In genomic region chr2:38528008-38528442, GRCh38 we compare ENCODE assay signal across 9 cellular contexts.
DNase-seq lines count a peak whose midpoint lies in the region; ATAC-seq and TF ChIP-seq lines count a peak whose summit lies in the region.
"Had no signal": no experiment of that assay in that cellular context is flagged by ENCODE, and none has a peak within 500 bp of the region (broad histone marks: within the 10 kb centered on the region; RNA-seq: fewer than 3 reads in every experiment).

No MANE protein-coding gene starts in this region.

- peaks cover 2% of the 10 kb centered on the region for H3K4me1 ChIP-seq in parathyroid adenoma

- H3K9me3 Mint-ChIP-seq in activated naive CD4-positive, alpha-beta T cell treated with anti-CD3 and anti-CD28 coated beads for 36 hours: no peaks in the 10 kb centered on the region
- peaks cover 3% of the 10 kb centered on the region for H3K9me3 Mint-ChIP-seq in glutamatergic neuron (ENCODE audit: unreplicated experiment)

- intact Hi-C loops in activated naive CD4-positive, alpha-beta T cell treated with anti-CD3 and anti-CD28 coated beads for 36 hours (cut with micrococcal nuclease): no loop called here

- H3K9ac ChIP-seq in parathyroid adenoma: no peak overlapping the region

- no peaks in the 10 kb centered on the region for H3K36me3 Mint-ChIP-seq in activated naive CD4-positive, alpha-beta T cell treated with anti-CD3 and anti-CD28 coated beads for 36 hours (ENCODE audit: low read depth)
- no peaks in the 10 kb centered on the region for H3K36me3 Mint-ChIP-seq in glutamatergic neuron (ENCODE audit: unreplicated experiment)

- H3K36me3 ChIP-seq in parathyroid adenoma (ENCODE audit: control insufficient read depth, insufficient read depth, low read length): no peaks in the 10 kb centered on the region

- no peak for TF ChIP-seq CTCF in glutamatergic neuron (IDR thresholded peaks at IDR 0.05; ENCODE audit: partially characterized antibody, unreplicated experiment)
- no peak for TF ChIP-seq CTCF in parathyroid adenoma (IDR thresholded peaks at IDR 0.05)
- TF ChIP-seq CTCF in GM20000 (IDR thresholded peaks at IDR 0.05; ENCODE audit: extremely low read depth, missing control alignments): no peak

- no peak for ATAC-seq in GM21515 (IDR thresholded peaks at IDR 0.05; ENCODE audit: unreplicated experiment)
- ATAC-seq: body of pancreas had no signal

- peak overlapping the region; percentile 28 for H3K4me3 Mint-ChIP-seq in activated naive CD4-positive, alpha-beta T cell treated with anti-CD3 and anti-CD28 coated beads for 36 hours
- H3K4me3 Mint-ChIP-seq in glutamatergic neuron (ENCODE audit: unreplicated experiment): peak overlapping the region; percentile 82

- no peaks in the 10 kb centered on the region for H3K27me3 ChIP-seq in parathyroid adenoma (ENCODE audit: control insufficient read depth, insufficient read depth, low read length)
- H3K27me3 ChIP-seq: body of pancreas had no signal

- CTCF ChIA-PET in activated naive CD4-positive, alpha-beta T cell treated with anti-CD3 and anti-CD28 coated beads for 36 hours (lab: Charles Lee): interaction anchor here (1.2 to 1.4 kb wide), 2 partner anchors 18 to 54 kb away, joined by 3 to 4 read pairs; no protein-coding TSS in a partner anchor

- H3K9me3 ChIP-seq in parathyroid adenoma (ENCODE audit: control insufficient read depth, low read length): no peaks in the 10 kb centered on the region
- H3K9me3 ChIP-seq: body of pancreas had no signal

- peak overlapping the region; percentile 45 for H2AFZ ChIP-seq in parathyroid adenoma

- H3K79me2 ChIP-seq in parathyroid adenoma: no peaks in the 10 kb centered on the region

- peaks cover 21% of the 10 kb centered on the region for H3K27me3 Mint-ChIP-seq in activated naive CD4-positive, alpha-beta T cell treated with anti-CD3 and anti-CD28 coated beads for 36 hours (ENCODE audit: low read depth)
- peaks cover 11% of the 10 kb centered on the region for H3K27me3 Mint-ChIP-seq in glutamatergic neuron (ENCODE audit: unreplicated experiment)

- DNase-seq in NCI-H2081 (lab: John Stamatoyannopoulos, UW) (peak; percentile 52 to 79), NCI-H2081 treated with DMSO at 0.1 percent for 48 hours (lab: John Stamatoyannopoulos, UW) (no peak), NCI-H526 treated with DMSO at 0.1 percent for 48 hours (lab: John Stamatoyannopoulos, UW) (peak; percentile 31), glutamatergic neuron (peak; percentile 83), GM20000 (ENCODE audit: low spot score) (no peak)
- peak; percentile 59 for DNase-seq in activated naive CD4-positive, alpha-beta T cell treated with anti-CD3 and anti-CD28 coated beads for 36 hours

- H3K27ac ChIP-seq in parathyroid adenoma: no peak overlapping the region
- H3K27ac ChIP-seq: body of pancreas had no signal

- peak overlapping the region; percentile 87 for H3K4me2 ChIP-seq in parathyroid adenoma (ENCODE audit: low read length)

- peaks cover 4% of the 10 kb centered on the region for H3K4me1 Mint-ChIP-seq in activated naive CD4-positive, alpha-beta T cell treated with anti-CD3 and anti-CD28 coated beads for 36 hours (ENCODE audit: low read depth)
- peaks cover 24% of the 10 kb centered on the region for H3K4me1 Mint-ChIP-seq in glutamatergic neuron (ENCODE audit: low read depth, unreplicated experiment)

- H3K27ac Mint-ChIP-seq in activated naive CD4-positive, alpha-beta T cell treated with anti-CD3 and anti-CD28 coated beads for 36 hours: no peak overlapping the region
- H3K27ac Mint-ChIP-seq in glutamatergic neuron (ENCODE audit: unreplicated experiment): peak overlapping the region; percentile 56

- H3K4me3 ChIP-seq in parathyroid adenoma (ENCODE audit: low read depth, low read length): peak overlapping the region; percentile 39
- H3K4me3 ChIP-seq: body of pancreas had no signal

Comparison
In these comparisons a context has a peak if more than half of its experiments do, and no peak if none do; other contexts are left out.
1. DNase-seq: peak in NCI-H2081 (2 of 2), NCI-H526 treated with DMSO at 0.1 percent for 48 hours (single experiment), activated naive CD4-positive, alpha-beta T cell treated with anti-CD3 and anti-CD28 coated beads for 36 hours (single experiment) and glutamatergic neuron (single experiment); none in NCI-H2081 treated with DMSO at 0.1 percent for 48 hours (single experiment) and GM20000 (single experiment).